7 cellular contexts compared by ENCODE assay signal in the genomic region with DNA sequence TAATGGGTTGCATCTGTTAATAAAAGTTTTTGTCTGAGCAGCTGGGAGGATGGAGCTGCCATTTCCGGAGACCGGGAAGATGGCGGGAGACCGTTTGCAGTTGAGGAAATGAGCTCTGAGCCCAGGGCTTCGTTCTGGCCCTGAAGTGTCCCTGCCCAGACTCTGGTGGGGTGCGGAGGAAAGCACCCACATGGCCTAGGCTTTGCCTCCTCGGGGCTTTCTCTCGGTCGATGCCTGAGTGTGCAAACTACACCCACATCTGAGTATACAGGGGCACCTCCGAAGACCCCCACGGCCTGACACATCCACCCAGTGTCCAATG. TPM values are rescaled to one million over a fixed set of nuclear protein-coding genes. Genes with fewer than 3 reads are reported as not detected.
DNase-seq lines count a peak whose midpoint lies in the region; ATAC-seq, FAIRE-seq and TF ChIP-seq lines count a peak whose summit lies in the region.

No MANE protein-coding gene starts in this region.

- H3K4me1 ChIP-seq in mammary epithelial cell (ENCODE audit: insufficient read depth, low read length) = peaks cover 23% of the 10 kb centered on the region

- H2AFZ ChIP-seq in mammary epithelial cell (ENCODE audit: low read depth, low read length) = peak overlapping the region; percentile 1

- H3K79me2 ChIP-seq in mammary epithelial cell (ENCODE audit: insufficient read depth, low read length) = peaks cover 6% of the 10 kb centered on the region

- no peaks in the 10 kb centered on the region for H4K20me1 ChIP-seq in mammary epithelial cell (ENCODE audit: insufficient read depth, low read length)

- H3K36me3 Mint-ChIP-seq in naive B cell = peaks cover 5 to 8% of the 10 kb centered on the region in 2 donors

- intact Hi-C loops in mammary epithelial cell (cut with micrococcal nuclease) = no loop called here

- in situ Hi-C loops in mammary epithelial cell (cut with MboI; ENCODE audit: low sequenced_read_pairs in 2 of 2) = loop anchor here (5.0 to 25.0 kb wide), 3 partner anchors 74 to 249 kb away; no protein-coding TSS in a partner anchor

- dilution Hi-C loops in mammary epithelial cell (cut with HindIII; ENCODE audit: low sequenced_read_pairs) = no loop called here

- peak overlapping the region; percentile 87 for H3K4me2 ChIP-seq in mammary epithelial cell (ENCODE audit: insufficient read depth, low read depth, low read length)

- ATAC-seq in HG03196 (IDR thresholded peaks at IDR 0.05; ENCODE audit: unreplicated experiment) (peak; percentile 35), naive B cell (ENCODE audit: low read depth in 2 of 2) (peak; percentile 10 to 20), left lobe of liver (no peak)

- BruUV-seq in mammary epithelial cell (replicated peaks; lab: Mats Ljungman, UMichigan) = no TSS peak

- H3K4me1 Mint-ChIP-seq in naive B cell = peaks cover 19 to 29% (median 27%) of the 10 kb centered on the region in 3 donors

- TF ChIP-seq CTCF in mammary epithelial cell (conservative IDR thresholded peaks at IDR 0.05 in 1 of 2, IDR thresholded peaks at IDR 0.05 in 1 of 2; ENCODE audit: extremely low read depth in 1 of 2, insufficient read depth in 1 of 2, low read depth in 1 of 2, low read length in 2 of 2) = no peak

- FAIRE-seq in GM19239 (lab: Jason Lieb, UNC) = peak; percentile 82

- peak overlapping the region; percentile 81 for H3K27ac ChIP-seq in mammary epithelial cell (ENCODE audit: insufficient read depth, low read depth, low read length)

- no peaks in the 10 kb centered on the region for H3K36me3 ChIP-seq in mammary epithelial cell (ENCODE audit: insufficient read depth, low read length)

- 20% methylated on average over 4 of the region's 11 CpGs for WGBS in mammary epithelial cell (ENCODE audit: low coverage, missing lambda C conversion rate)

- peak overlapping the region in 3 of 6 donors; percentile 20 to 98 (median 97) for H3K27ac Mint-ChIP-seq in naive B cell

- H3K4me3 Mint-ChIP-seq in naive B cell = peak overlapping the region; percentile 63 to 97 (median 92)

- H3K27me3 Mint-ChIP-seq in naive B cell = peaks cover 20 to 25% (median 21%) of the 10 kb centered on the region in 3 donors

- H3K27me3 ChIP-seq in mammary epithelial cell (ENCODE audit: insufficient read depth, low read length) = peaks cover 2% of the 10 kb centered on the region

- H3K4me3 ChIP-seq in mammary epithelial cell (replicated peaks in 1 of 3; ENCODE audit: insufficient read depth in 1 of 3, low read depth in 2 of 3, low read length in 3 of 3) = peak overlapping the region in 1 of 3 experiments; percentile 42

- peak overlapping the region; percentile 81 for H3K9ac ChIP-seq in mammary epithelial cell (ENCODE audit: insufficient read depth, low read length)

- no peaks in the 10 kb centered on the region for H3K9me3 ChIP-seq in mammary epithelial cell (replicated peaks; ENCODE audit: insufficient read depth, low read length)

- H3K9me3 Mint-ChIP-seq in naive B cell = peaks cover 0 to 1% (median 0%) of the 10 kb centered on the region in 7 donors

- DNase-seq in GM19239 (ENCODE audit: insufficient read length, low spot score) (no peak), mammary epithelial cell (no peak), naive B cell (no peak), RPMI8226 (no peak), left lobe of liver (ENCODE audit: low spot score) (no peak)
- no peak for DNase-seq in stimulated activated CD4-positive, alpha-beta T cell treated with anti-CD3 and anti-CD28 coated beads, Interleukin-4, amount 100 ng/mL, for 24 hours

- CTCF ChIA-PET in mammary epithelial cell (lab: Charles Lee; ENCODE audit: low non-redundant PET) = no interaction called here

RNA-seq across cellular contexts. Expression of gene NANOS3, which starts 15.6 kb away (rescaled TPM):
- total RNA-seq in mammary epithelial cell = under 1 TPM in 1 of 2 donors, not detected in 1; 0.73 TPM
- not detected for polyA plus RNA-seq in mammary epithelial cell
- not detected for polyA minus RNA-seq in mammary epithelial cell
- polyA plus RNA-seq in naive B cell (ENCODE audit: low read depth in 6 of 6) = not detected
- not detected for total RNA-seq in left lobe of liver

RNA-seq across cellular contexts. Expression of gene BRME1, which starts 44.6 kb away (rescaled TPM):
- total RNA-seq in mammary epithelial cell (1 to 10 TPM; 1.0 to 3.8 TPM), left lobe of liver (1.3 TPM)
- polyA plus RNA-seq in mammary epithelial cell (2.2 TPM), naive B cell (ENCODE audit: low read depth in 6 of 6) (under 1 TPM in 2 of 6 donors, not detected in 4; 0.47 to 0.51 TPM)
- polyA minus RNA-seq in mammary epithelial cell = 1.0 TPM

RNA-seq across cellular contexts. Expression of gene CC2D1A, which starts 44.6 kb away (rescaled TPM):
- total RNA-seq in mammary epithelial cell (10 to 100 TPM; 31.7 to 58.8 TPM), left lobe of liver (24.9 TPM)
- polyA plus RNA-seq in mammary epithelial cell (21.0 TPM), naive B cell (ENCODE audit: low read depth in 6 of 6) (10 to 100 TPM in 2 of 6 donors, 1 to 10 TPM in 4; 2.9 to 13.9 (median 4.3) TPM)
- polyA minus RNA-seq in mammary epithelial cell = 16.1 TPM
